1 cellular context compared by ENCODE assay signal in genomic region chr11:134272381-134273316, GRCh38.
TF ChIP-seq lines count a peak whose summit lies in the region.

No MANE protein-coding gene starts in this region.

TF ChIP-seq in HepG2, 621 proteins besides CTCF, POLR2A, EP300 and RAD21 (continued from another document and continues in another):
- TF ChIP-seq AHDC1 (CRISPR knock-in tag; IDR thresholded peaks at IDR 0.05; ENCODE audit: borderline replicate concordance) (peak; percentile 26; the same call in 1 of the 2 replicates), MTERF4 (CRISPR knock-in tag; IDR thresholded peaks at IDR 0.05) (no peak), ZNF142 (CRISPR knock-in tag; IDR thresholded peaks at IDR 0.05) (no peak), HOXA5 (CRISPR knock-in tag; IDR thresholded peaks at IDR 0.05) (0 out of 2 replicates have a peak, but pooled peaks have one; percentile 26), TMF1 (CRISPR knock-in tag; IDR thresholded peaks at IDR 0.05; ENCODE audit: low read depth) (no peak), MIER3 (CRISPR knock-in tag; IDR thresholded peaks at IDR 0.05; ENCODE audit: borderline replicate concordance) (peak; percentile 56; the same call in 1 of the 2 replicates), POLR2AphosphoS5 (IDR thresholded peaks at IDR 0.05; ENCODE audit: low read depth, low read length) (no peak), SMAD9 (CRISPR knock-in tag; IDR thresholded peaks at IDR 0.05) (no peak), ZNF329 (CRISPR knock-in tag; IDR thresholded peaks at IDR 0.05; ENCODE audit: low read depth) (no peak), CBX1 (IDR thresholded peaks at IDR 0.05; ENCODE audit: low read depth) (no peak), ZNF737 (CRISPR knock-in tag; IDR thresholded peaks at IDR 0.05; ENCODE audit: borderline replicate concordance) (no peak), FOSL1 (CRISPR knock-in tag; IDR thresholded peaks at IDR 0.05; ENCODE audit: borderline replicate concordance) (no peak), ZNF672 (CRISPR knock-in tag; IDR thresholded peaks at IDR 0.05) (no peak), CSRNP2 (CRISPR knock-in tag; conservative IDR thresholded peaks at IDR 0.05; ENCODE audit: low read depth) (no peak), FOXP4 (CRISPR knock-in tag; IDR thresholded peaks at IDR 0.05) (no peak), JDP2 (CRISPR knock-in tag; IDR thresholded peaks at IDR 0.05; ENCODE audit: borderline replicate concordance) (no peak), TAF15 (IDR thresholded peaks at IDR 0.05; ENCODE audit: low read depth, low read length, poor library complexity, severe bottlenecking) (no peak), KLF12 (CRISPR knock-in tag; IDR thresholded peaks at IDR 0.05; ENCODE audit: borderline replicate concordance) (no peak), JUNB (CRISPR knock-in tag; IDR thresholded peaks at IDR 0.05; ENCODE audit: borderline replicate concordance) (no peak), NFKB2 (CRISPR knock-in tag; IDR thresholded peaks at IDR 0.05; ENCODE audit: borderline replicate concordance) (no peak), CENPT (CRISPR knock-in tag; IDR thresholded peaks at IDR 0.05; ENCODE audit: low read depth) (no peak), ZFAT (CRISPR knock-in tag; conservative IDR thresholded peaks at IDR 0.05) (no peak), ZBTB33 (CRISPR knock-in tag; IDR thresholded peaks at IDR 0.05) (no peak), GATA4 (IDR thresholded peaks at IDR 0.05; ENCODE audit: borderline replicate concordance, low read depth) (no peak), CBFB (CRISPR knock-in tag; IDR thresholded peaks at IDR 0.05) (no peak), ZNF572 (CRISPR knock-in tag; IDR thresholded peaks at IDR 0.05) (no peak), ZNF33A (CRISPR knock-in tag; IDR thresholded peaks at IDR 0.05; ENCODE audit: borderline replicate concordance) (no peak), ZNF20 (CRISPR knock-in tag; IDR thresholded peaks at IDR 0.05) (no peak), ZNF839 (CRISPR knock-in tag; IDR thresholded peaks at IDR 0.05; ENCODE audit: borderline replicate concordance) (no peak), MBNL3 (CRISPR knock-in tag; conservative IDR thresholded peaks at IDR 0.05) (no peak), ZFP36 (IDR thresholded peaks at IDR 0.05; ENCODE audit: borderline replicate concordance, low read depth, low read length, partially characterized antibody) (no peak), GFI1 (CRISPR knock-in tag; IDR thresholded peaks at IDR 0.05; ENCODE audit: borderline replicate concordance) (no peak), SRY (CRISPR knock-in tag; IDR thresholded peaks at IDR 0.05) (no peak), ZNF292 (CRISPR knock-in tag; IDR thresholded peaks at IDR 0.05; ENCODE audit: borderline replicate concordance, low read depth) (peak; percentile 80; the same call in 1 of the 2 replicates), GTF3A (CRISPR knock-in tag; conservative IDR thresholded peaks at IDR 0.05) (no peak), DMAP1 (CRISPR knock-in tag; IDR thresholded peaks at IDR 0.05) (peak; percentile 61; the same call in 1 of the 2 replicates), HNRNPL (IDR thresholded peaks at IDR 0.05; ENCODE audit: low read depth, low read length) (no peak), CHD2 (IDR thresholded peaks at IDR 0.05; ENCODE audit: low read depth, low read length) (no peak), FOXA1 (IDR thresholded peaks at IDR 0.05) (no peak), FOXA1 (CRISPR knock-in tag; IDR thresholded peaks at IDR 0.05) (peak; percentile 75), GATAD2A (CRISPR knock-in tag; IDR thresholded peaks at IDR 0.05) (peak; percentile 74; the same call in 1 of the 2 replicates), BHLHE40 (IDR thresholded peaks at IDR 0.05; ENCODE audit: low read length) (peak; percentile 81), NR1H2 (CRISPR knock-in tag; IDR thresholded peaks at IDR 0.05; ENCODE audit: borderline replicate concordance, low read depth) (no peak), ZNF430 (CRISPR knock-in tag; IDR thresholded peaks at IDR 0.05) (peak; percentile 45; the same call in 1 of the 2 replicates), ZNF234 (CRISPR knock-in tag; conservative IDR thresholded peaks at IDR 0.05) (no peak), SP140L (CRISPR knock-in tag; IDR thresholded peaks at IDR 0.05; ENCODE audit: borderline replicate concordance) (no peak), NCOA5 (CRISPR knock-in tag; IDR thresholded peaks at IDR 0.05) (no peak), ZNF335 (CRISPR knock-in tag; IDR thresholded peaks at IDR 0.05) (0 out of 2 replicates have a peak, but pooled peaks have one; percentile 34), MYNN (CRISPR knock-in tag; IDR thresholded peaks at IDR 0.05; ENCODE audit: low read depth) (no peak), CERS6 (CRISPR knock-in tag; IDR thresholded peaks at IDR 0.05) (no peak), EZH2 (conservative IDR thresholded peaks at IDR 0.05; ENCODE audit: low read depth, low read length) (no peak), HOXA7 (CRISPR knock-in tag; IDR thresholded peaks at IDR 0.05) (no peak), NFE2L2 (IDR thresholded peaks at IDR 0.05; ENCODE audit: low read length) (no peak)
